ENCODE assay signal across 8 cellular contexts in the genomic region with DNA sequence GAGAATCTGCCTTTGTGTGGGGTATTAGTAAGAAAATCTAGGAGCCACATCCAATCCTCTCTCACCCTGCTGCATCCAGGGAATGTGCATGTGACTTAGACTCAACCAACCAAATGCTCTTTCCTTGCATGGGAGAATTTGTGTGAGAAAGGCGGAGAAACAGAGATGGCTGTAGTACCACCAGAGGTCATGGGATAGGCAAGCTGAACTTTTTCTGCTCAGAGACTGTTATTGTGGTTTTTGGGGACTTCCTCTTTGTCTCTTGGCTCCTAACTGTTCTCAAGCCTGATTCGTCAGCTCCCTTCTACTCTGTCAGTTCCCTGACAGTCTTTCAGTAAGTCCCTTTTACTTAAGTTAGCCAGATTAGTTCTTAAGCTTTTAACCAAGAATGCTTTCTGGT. TPM values are rescaled to one million over a fixed set of nuclear protein-coding genes. Genes with fewer than 3 reads are reported as not detected.
DNase-seq lines count a peak whose midpoint lies in the region; ATAC-seq and TF ChIP-seq lines count a peak whose summit lies in the region.

No MANE protein-coding gene starts in this region.

- peak; percentile 35 for DNase-seq in Caki2 (ENCODE audit: low read depth)
- DNase-seq in GM20000 (ENCODE audit: low spot score), result peak; percentile 70
- no peak for DNase-seq in activated naive CD8-positive, alpha-beta T cell treated with anti-CD3 and anti-CD28 coated beads, Interleukin-2, amount 10 ng/mL, durations not matched to agents 7 days and 5 days
- DNase-seq in NCI-H1105 treated with DMSO at 0.1 percent for 48 hours (lab: John Stamatoyannopoulos, UW), result no peak
- no peak for DNase-seq in NCI-H2107 treated with DMSO at 0.1 percent for 48 hours (lab: John Stamatoyannopoulos, UW; ENCODE audit: unreplicated experiment)

- peaks cover 46% of the 10 kb centered on the region for H3K4me1 Mint-ChIP-seq in activated naive CD8-positive, alpha-beta T cell treated with anti-CD3 and anti-CD28 coated beads, Interleukin-2, amount 10 ng/mL, durations not matched to agents 7 days and 5 days

- H3K9me3 ChIP-seq in KOPT-K1 (ENCODE audit: insufficient read depth, low read length, poor library complexity, severe bottlenecking) (peaks cover 1% of the 10 kb centered on the region), skeletal muscle tissue (ENCODE audit: control insufficient read depth in 3 of 3, low read length in 3 of 3) (no peaks in the 10 kb centered on the region)

- no peaks in the 10 kb centered on the region for H3K9me3 Mint-ChIP-seq in activated naive CD8-positive, alpha-beta T cell treated with anti-CD3 and anti-CD28 coated beads, Interleukin-2, amount 10 ng/mL, durations not matched to agents 7 days and 5 days

- H3K27me3 ChIP-seq in skeletal muscle tissue (ENCODE audit: control insufficient read depth in 3 of 3, insufficient read depth in 3 of 3, low read length in 3 of 3), result no peaks in the 10 kb centered on the region

- peak overlapping the region; percentile 64 for H3K4me3 Mint-ChIP-seq in activated naive CD8-positive, alpha-beta T cell treated with anti-CD3 and anti-CD28 coated beads, Interleukin-2, amount 10 ng/mL, durations not matched to agents 7 days and 5 days

- peaks cover 4% of the 10 kb centered on the region for H3K27me3 Mint-ChIP-seq in activated naive CD8-positive, alpha-beta T cell treated with anti-CD3 and anti-CD28 coated beads, Interleukin-2, amount 10 ng/mL, durations not matched to agents 7 days and 5 days

- H3K9ac ChIP-seq in skeletal muscle tissue (ENCODE audit: low read depth in 1 of 3, low read length in 3 of 3), result no peak overlapping the region

- ATAC-seq in activated naive CD8-positive, alpha-beta T cell treated with anti-CD3 and anti-CD28 coated beads, Interleukin-2, amount 10 ng/mL, durations not matched to agents 7 days and 5 days (ENCODE audit: low read depth), result peak; percentile 55
- ATAC-seq in GM19324 (IDR thresholded peaks at IDR 0.05; ENCODE audit: low FRiP score, unreplicated experiment), result no peak

- POLR2A ChIA-PET in activated naive CD8-positive, alpha-beta T cell treated with anti-CD3 and anti-CD28 coated beads, Interleukin-2, amount 10 ng/mL, durations not matched to agents 7 days and 5 days (lab: Charles Lee), result interaction anchor here (0.6 to 4.5 kb wide), 7 partner anchors 33 to 382 kb away, joined by 3 to 50 read pairs (median 7); a partner anchor contains a TSS

- H3K36me3 Mint-ChIP-seq in activated naive CD8-positive, alpha-beta T cell treated with anti-CD3 and anti-CD28 coated beads, Interleukin-2, amount 10 ng/mL, durations not matched to agents 7 days and 5 days, result peaks cover 4% of the 10 kb centered on the region

- in situ Hi-C loops in Caki2 (cut with HindIII; ENCODE audit: low pct_unique_long_range_greater_than_20kb, low sequenced_read_pairs), result no loop called here

- TF ChIP-seq CTCF in GM20000 (IDR thresholded peaks at IDR 0.05; ENCODE audit: extremely low read depth, missing control alignments), result no peak

- no peak overlapping the region for H3K4me3 ChIP-seq in skeletal muscle tissue (ENCODE audit: low read length in 3 of 3)

- H3K36me3 ChIP-seq in KOPT-K1 (ENCODE audit: insufficient read depth, low read length) (no peaks in the 10 kb centered on the region), skeletal muscle tissue (ENCODE audit: control insufficient read depth in 3 of 3, insufficient read depth in 3 of 3, low read length in 3 of 3) (no peaks in the 10 kb centered on the region)

- H3K27ac Mint-ChIP-seq in activated naive CD8-positive, alpha-beta T cell treated with anti-CD3 and anti-CD28 coated beads, Interleukin-2, amount 10 ng/mL, durations not matched to agents 7 days and 5 days, result peak overlapping the region; percentile 67

- H3K4me1 ChIP-seq in skeletal muscle tissue (ENCODE audit: control insufficient read depth in 3 of 3, insufficient read depth in 3 of 3, low read length in 3 of 3), result peaks cover 4 to 12% (median 9%) of the 10 kb centered on the region in 3 donors

- H3K27ac ChIP-seq in KOPT-K1 (ENCODE audit: low read depth, low read length, poor library complexity, severe bottlenecking) (peak overlapping the region; percentile 97), skeletal muscle tissue (ENCODE audit: low read depth, low read length) (peak overlapping the region; percentile 7)

RNA-seq across cellular contexts. Expression of a gene that starts 2.6 kb away (rescaled TPM):
- total RNA-seq in Caki2 (2014; rRNA removed; shearing (Covaris generic); ENCODE audit: low replicate concordance), result 11.0 and 15.9 TPM in 2 replicates
- total RNA-seq in activated naive CD8-positive, alpha-beta T cell treated with anti-CD3 and anti-CD28 coated beads, Interleukin-2, amount 10 ng/mL, durations not matched to agents 7 days and 5 days, result 10 to 100 TPM in 1 of 2 experiments, 1 to 10 TPM in 1; 9.6 to 10.9 TPM
- 13.6 TPM for total RNA-seq in skeletal muscle tissue

RNA-seq across cellular contexts. Expression of a gene that starts 55.8 kb away (rescaled TPM):
- total RNA-seq in Caki2 (2014; rRNA removed; shearing (Covaris generic); ENCODE audit: low replicate concordance), result 14.2 and 23.1 TPM in 2 replicates
- total RNA-seq in activated naive CD8-positive, alpha-beta T cell treated with anti-CD3 and anti-CD28 coated beads, Interleukin-2, amount 10 ng/mL, durations not matched to agents 7 days and 5 days, result 10 to 100 TPM; 26.8 to 27.9 TPM
- 16.2 TPM for total RNA-seq in skeletal muscle tissue

RNA-seq across cellular contexts. Expression of a gene that starts 59.7 kb away (rescaled TPM):
- total RNA-seq in Caki2 (2014; rRNA removed; shearing (Covaris generic); ENCODE audit: low replicate concordance), result 12.6 and 29.7 TPM in 2 replicates
- total RNA-seq in activated naive CD8-positive, alpha-beta T cell treated with anti-CD3 and anti-CD28 coated beads, Interleukin-2, amount 10 ng/mL, durations not matched to agents 7 days and 5 days, result 1 to 10 TPM; 1.1 to 1.7 TPM
- total RNA-seq in skeletal muscle tissue, result 0.52 TPM

Comparison
In these comparisons a context has a peak if more than half of its experiments do, and no peak if none do; other contexts are left out.
1. DNase-seq: peak in Caki2 (single experiment) and GM20000 (single experiment); none in activated naive CD8-positive, alpha-beta T cell treated with anti-CD3 and anti-CD28 coated beads, Interleukin-2, amount 10 ng/mL, durations not matched to agents 7 days and 5 days (single experiment), NCI-H1105 treated with DMSO at 0.1 percent for 48 hours (single experiment) and NCI-H2107 treated with DMSO at 0.1 percent for 48 hours (single experiment).